ENCODE assay signal across 1 cellular context in genomic region chr15:90954712-90955671, GRCh38.
TF ChIP-seq lines count a peak whose summit lies in the region.

Gene RCCD1 (plus strand): TSS chr15:90954884. CDS start chr15:90956735, 1,851 bp downstream.

TF ChIP-seq in K562, 482 proteins besides CTCF, POLR2A, EP300 and RAD21 (continued from another document and continues in another):
- TF ChIP-seq PATZ1 (CRISPR knock-in tag; IDR thresholded peaks at IDR 0.05; ENCODE audit: borderline replicate concordance) (0 out of 2 replicates have a peak, but pooled peaks have one; percentile 54), ZNF609 (CRISPR knock-in tag; IDR thresholded peaks at IDR 0.05; ENCODE audit: borderline replicate concordance) (0 out of 2 replicates have a peak, but pooled peaks have one; percentile 66), FOSL1 (tag; conservative IDR thresholded peaks at IDR 0.05) (peak; percentile 66), NR4A1 (CRISPR knock-in tag; IDR thresholded peaks at IDR 0.05) (no peak), NR4A1 (tag; IDR thresholded peaks at IDR 0.05) (peak; percentile 42; the same call in 1 of the 2 replicates), MLX (CRISPR knock-in tag; conservative IDR thresholded peaks at IDR 0.05) (peak; percentile 61 to 97; a peak in 2 of 4 replicates), NFYB (IDR thresholded peaks at IDR 0.05; ENCODE audit: extremely low read depth, insufficient read length) (peak; percentile 91), ZNF143 (CRISPR knock-in tag; IDR thresholded peaks at IDR 0.05) (0 out of 2 replicates have a peak, but pooled peaks have one; percentile 17), MECOM (CRISPR knock-in tag; IDR thresholded peaks at IDR 0.05) (0 out of 2 replicates have a peak, but pooled peaks have one; percentile 35), L3MBTL2 (IDR thresholded peaks at IDR 0.05) (peak; percentile 95), PRDM10 (IDR thresholded peaks at IDR 0.05; ENCODE audit: partially characterized antibody) (no peak), ELF1 (tag; IDR thresholded peaks at IDR 0.05) (peak; percentile 87), YBX1 (IDR thresholded peaks at IDR 0.05) (no peak), MBD2 (IDR thresholded peaks at IDR 0.05; ENCODE audit: borderline replicate concordance, low read depth) (peak; percentile 73), FOXP1 (CRISPR knock-in tag; IDR thresholded peaks at IDR 0.05) (peak; percentile 93), U2AF2 (optimal IDR thresholded peaks at IDR 0.05; ENCODE audit: low read depth, low read length) (no peak), ARID4B (CRISPR knock-in tag; IDR thresholded peaks at IDR 0.05) (peak; percentile 74), DPF2 (IDR thresholded peaks at IDR 0.05) (peak; percentile 10; the same call in 1 of the 2 replicates), ZNF717 (CRISPR knock-in tag; IDR thresholded peaks at IDR 0.05) (peak; percentile 83), PCBP1 (IDR thresholded peaks at IDR 0.05; ENCODE audit: low read depth, low read length, poor library complexity, severe bottlenecking) (peak; percentile 89), ZNF583 (CRISPR knock-in tag; IDR thresholded peaks at IDR 0.05) (peak; percentile 54; the same call in 1 of the 2 replicates), PHF8 (IDR thresholded peaks at IDR 0.05; ENCODE audit: borderline replicate concordance, low read length) (peak; percentile 91; the same call in 1 of the 2 replicates), ZNF780A (CRISPR knock-in tag; IDR thresholded peaks at IDR 0.05) (0 out of 2 replicates have a peak, but pooled peaks have one; percentile 27), ZFP91 (CRISPR knock-in tag; IDR thresholded peaks at IDR 0.05) (0 out of 2 replicates have a peak, but pooled peaks have one; percentile 46), NEUROD1 (IDR thresholded peaks at IDR 0.05; ENCODE audit: borderline replicate concordance, low read depth, low read length, partially characterized antibody) (peak; percentile 72), MYBL2 (IDR thresholded peaks at IDR 0.05; ENCODE audit: low read depth) (peak; percentile 94), MYBL2 (CRISPR knock-in tag; IDR thresholded peaks at IDR 0.05; ENCODE audit: borderline replicate concordance) (peak; percentile 88; the same call in 1 of the 2 replicates), ARHGAP35 (IDR thresholded peaks at IDR 0.05; ENCODE audit: partially characterized antibody) (no peak), CCAR2 (IDR thresholded peaks at IDR 0.05; ENCODE audit: low read depth, low read length) (no peak), JUND (IDR thresholded peaks at IDR 0.05; ENCODE audit: borderline replicate concordance, low read depth, low read length) (peak; percentile 71), JUND (tag; IDR thresholded peaks at IDR 0.05; ENCODE audit: borderline replicate concordance, low read depth, low read length) (peak; percentile 36; the same call in 1 of the 3 replicates), TRIM24 (IDR thresholded peaks at IDR 0.05) (peak in 1 of 2 experiments; percentile 73; a peak in 3 of 4 replicates), NONO (IDR thresholded peaks at IDR 0.05; ENCODE audit: low read depth in 2 of 2, low read length in 1 of 2) (no peak), USF1 (CRISPR knock-in tag; IDR thresholded peaks at IDR 0.05) (peak; percentile 98), YY1 (IDR thresholded peaks at IDR 0.05; ENCODE audit: borderline replicate concordance in 1 of 3, control insufficient read depth in 1 of 3, extremely low read depth in 1 of 3, insufficient read depth in 3 of 3, insufficient read length in 1 of 3, insufficient replicate concordance in 2 of 3, low read depth in 1 of 3, low read length in 2 of 3) (peak in 1 of 3 experiments; percentile 79), ARID1B (IDR thresholded peaks at IDR 0.05) (peak; percentile 46; the same call in 1 of the 2 replicates), TRIM28 (IDR thresholded peaks at IDR 0.05) (peak; percentile 92), KLF1 (tag; IDR thresholded peaks at IDR 0.05) (peak; percentile 81), ATF3 (IDR thresholded peaks at IDR 0.05) (peak; percentile 35; the same call in 1 of the 2 replicates), ATF3 (CRISPR knock-in tag; conservative IDR thresholded peaks at IDR 0.05) (peak; percentile 87), DMBX1 (CRISPR knock-in tag; IDR thresholded peaks at IDR 0.05; ENCODE audit: borderline replicate concordance) (0 out of 2 replicates have a peak, but pooled peaks have one; percentile 66), RFX1 (IDR thresholded peaks at IDR 0.05) (no peak), SNRNP70 (optimal IDR thresholded peaks at IDR 0.05; ENCODE audit: low read depth, low read length) (no peak), POLR3G (IDR thresholded peaks at IDR 0.05; ENCODE audit: extremely low read depth, insufficient read length, insufficient replicate concordance) (no peak), ZFX (CRISPR knock-in tag; IDR thresholded peaks at IDR 0.05) (peak; percentile 100)
